8 cellular contexts compared by ENCODE assay signal in the genomic region with DNA sequence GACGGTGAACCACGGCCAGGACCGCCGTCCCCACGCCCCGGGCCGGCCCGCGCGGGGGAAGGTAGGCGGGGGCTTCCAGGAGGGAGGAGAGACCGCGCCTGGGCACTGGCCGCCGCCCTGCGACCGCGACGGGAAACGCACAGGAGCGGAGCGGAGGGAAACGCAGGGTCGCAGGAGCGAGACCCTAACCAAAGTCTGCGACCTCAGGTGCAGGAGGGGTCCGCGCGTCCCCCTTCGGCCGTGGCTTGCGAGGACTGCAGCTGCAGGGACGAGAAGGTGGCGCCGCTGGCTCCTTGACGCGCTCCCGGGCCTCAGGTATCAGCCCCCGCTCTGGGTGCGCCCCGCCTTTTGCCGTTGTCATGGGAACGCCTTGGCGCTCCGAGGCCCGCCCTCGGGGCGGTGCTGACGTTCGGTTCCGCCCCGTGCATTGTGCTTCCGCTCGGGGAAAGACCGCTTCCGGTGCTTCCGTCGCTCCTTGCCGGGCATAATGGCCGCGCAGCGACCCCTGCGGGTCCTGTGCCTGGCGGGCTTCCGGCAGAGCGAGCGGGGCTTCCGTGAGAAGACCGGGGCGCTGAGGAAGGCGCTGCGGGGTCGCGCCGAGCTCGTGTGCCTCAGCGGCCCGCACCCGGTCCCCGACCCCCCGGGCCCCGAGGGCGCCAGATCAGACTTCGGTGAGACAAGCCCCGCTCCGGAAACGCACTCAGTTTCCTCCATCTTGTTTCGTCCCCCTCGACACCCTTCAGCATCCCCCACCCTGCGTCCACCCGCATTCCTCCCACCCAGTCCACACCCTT. TPM values are rescaled to one million over a fixed set of nuclear protein-coding genes. Genes with fewer than 3 reads are reported as not detected.
DNase-seq lines count a peak whose midpoint lies in the region; ATAC-seq and TF ChIP-seq lines count a peak whose summit lies in the region.

Gene OVCA2, plus strand, starts transcription at position 462 of the 794 bp plus-strand sequence. Its CDS starts 26 bp downstream, at position 488.

- peaks cover 11% of the 10 kb centered on the region for H3K4me1 ChIP-seq in RWPE2 (ENCODE audit: insufficient read depth, poor library complexity, severe bottlenecking)

- TF ChIP-seq CTCF in RWPE2 (IDR thresholded peaks at IDR 0.05; ENCODE audit: poor library complexity, severe bottlenecking), result peak; percentile 44
- TF ChIP-seq CTCF in nephron (IDR thresholded peaks at IDR 0.05; ENCODE audit: unreplicated experiment in 3 of 3), result peak; percentile 43 to 65 (median 45)

- H3K4me1 Mint-ChIP-seq in activated T-helper 2 cell treated with anti-CD3 and anti-CD28 coated beads, Interferon-gamma antibody, Interleukin-2, Interleukin-4, amounts not matched to agents 10 μg/mL and 5 μg/mL and 100 μg/mL, durations not matched to agents 14 hours and 24 hours and 36 hours (ENCODE audit: low read depth), result peaks cover 21% of the 10 kb centered on the region
- H3K4me1 Mint-ChIP-seq in nephron, result peaks cover 9% of the 10 kb centered on the region
- peaks cover 40% of the 10 kb centered on the region for H3K4me1 Mint-ChIP-seq in stimulated activated naive CD8-positive, alpha-beta T cell treated with anti-CD3 and anti-CD28 coated beads, Interleukin-15, amount 100 ng/mL, for 72 hours

- H3K36me3 ChIP-seq in RWPE2 (ENCODE audit: low read depth), result peaks cover 12% of the 10 kb centered on the region

- peak within 1 kb of the TSS; percentile 89 for H3K4me3 Mint-ChIP-seq in activated T-helper 2 cell treated with anti-CD3 and anti-CD28 coated beads, Interferon-gamma antibody, Interleukin-2, Interleukin-4, amounts not matched to agents 10 μg/mL and 5 μg/mL and 100 μg/mL, durations not matched to agents 14 hours and 24 hours and 36 hours (ENCODE audit: low read depth)
- peak within 1 kb of the TSS; percentile 91 to 100 (median 92) for H3K4me3 Mint-ChIP-seq in nephron
- peak within 1 kb of the TSS; percentile 88 to 97 for H3K4me3 Mint-ChIP-seq in stimulated activated naive CD8-positive, alpha-beta T cell treated with anti-CD3 and anti-CD28 coated beads, Interleukin-15, amount 100 ng/mL, for 72 hours

- peaks cover 56% of the 10 kb centered on the region for H3K36me3 Mint-ChIP-seq in activated T-helper 2 cell treated with anti-CD3 and anti-CD28 coated beads, Interferon-gamma antibody, Interleukin-2, Interleukin-4, amounts not matched to agents 10 μg/mL and 5 μg/mL and 100 μg/mL, durations not matched to agents 14 hours and 24 hours and 36 hours (ENCODE audit: low read depth)
- H3K36me3 Mint-ChIP-seq in nephron (ENCODE audit: low read depth), result peaks cover 29% of the 10 kb centered on the region

- H3K4me3 ChIP-seq in RWPE2 (ENCODE audit: severe bottlenecking), result peak within 1 kb of the TSS; percentile 55

- no peaks in the 10 kb centered on the region for H3K27me3 Mint-ChIP-seq in activated T-helper 2 cell treated with anti-CD3 and anti-CD28 coated beads, Interferon-gamma antibody, Interleukin-2, Interleukin-4, amounts not matched to agents 10 μg/mL and 5 μg/mL and 100 μg/mL, durations not matched to agents 14 hours and 24 hours and 36 hours (ENCODE audit: low read depth)
- H3K27me3 Mint-ChIP-seq in nephron (ENCODE audit: low read depth), result peaks cover 4% of the 10 kb centered on the region
- H3K27me3 Mint-ChIP-seq in stimulated activated naive CD8-positive, alpha-beta T cell treated with anti-CD3 and anti-CD28 coated beads, Interleukin-15, amount 100 ng/mL, for 72 hours, result no peaks in the 10 kb centered on the region

- H3K27me3 ChIP-seq in RWPE2 (ENCODE audit: insufficient read depth, poor library complexity, severe bottlenecking), result no peaks in the 10 kb centered on the region

- no peaks in the 10 kb centered on the region for H3K9me3 ChIP-seq in RWPE2 (ENCODE audit: severe bottlenecking)

- peak within 1 kb of the TSS; percentile 68 for H3K27ac ChIP-seq in RWPE2 (ENCODE audit: poor library complexity, severe bottlenecking)

- H3K27ac Mint-ChIP-seq in activated T-helper 2 cell treated with anti-CD3 and anti-CD28 coated beads, Interferon-gamma antibody, Interleukin-2, Interleukin-4, amounts not matched to agents 10 μg/mL and 5 μg/mL and 100 μg/mL, durations not matched to agents 14 hours and 24 hours and 36 hours, result peak within 1 kb of the TSS; percentile 91
- peak within 1 kb of the TSS; percentile 73 to 94 (median 93) for H3K27ac Mint-ChIP-seq in nephron
- H3K27ac Mint-ChIP-seq in stimulated activated naive CD8-positive, alpha-beta T cell treated with anti-CD3 and anti-CD28 coated beads, Interleukin-15, amount 100 ng/mL, for 72 hours, result peak within 1 kb of the TSS; percentile 94 to 97

- DNase-seq in EH (ENCODE audit: low read depth), result peak; percentile 94
- DNase-seq in LHCN-M2 (ENCODE audit: low read depth), result peak; percentile 89
- DNase-seq in RWPE2 (ENCODE audit: low spot score), result peak; percentile 93
- peak; percentile 96 for DNase-seq in activated T-helper 2 cell treated with anti-CD3 and anti-CD28 coated beads, Interferon-gamma antibody, Interleukin-2, Interleukin-4, amounts not matched to agents 10 μg/mL and 5 μg/mL and 100 μg/mL, durations not matched to agents 14 hours and 24 hours and 36 hours (ENCODE audit: low spot score)
- DNase-seq in fibroblast of peridontal ligament (ENCODE audit: extremely low read depth), result peak; percentile 89
- DNase-seq in stimulated activated naive CD8-positive, alpha-beta T cell treated with anti-CD3 and anti-CD28 coated beads, Interleukin-15, amount 100 ng/mL, for 72 hours, result peak; percentile 96 to 97

- H3K9me3 Mint-ChIP-seq in activated T-helper 2 cell treated with anti-CD3 and anti-CD28 coated beads, Interferon-gamma antibody, Interleukin-2, Interleukin-4, amounts not matched to agents 10 μg/mL and 5 μg/mL and 100 μg/mL, durations not matched to agents 14 hours and 24 hours and 36 hours, result no peaks in the 10 kb centered on the region
- no peaks in the 10 kb centered on the region for H3K9me3 Mint-ChIP-seq in nephron
- H3K9me3 Mint-ChIP-seq in stimulated activated naive CD8-positive, alpha-beta T cell treated with anti-CD3 and anti-CD28 coated beads, Interleukin-15, amount 100 ng/mL, for 72 hours, result no peaks in the 10 kb centered on the region

- ATAC-seq in GM21825 (IDR thresholded peaks at IDR 0.05; ENCODE audit: unreplicated experiment) (peak; percentile 79), RWPE2 (ENCODE audit: low read depth) (peak; percentile 84)
- peak; percentile 96 for ATAC-seq in stimulated activated naive CD8-positive, alpha-beta T cell treated with anti-CD3 and anti-CD28 coated beads, Interleukin-15, amount 100 ng/mL, for 72 hours

- intact Hi-C loops in activated T-helper 2 cell treated with anti-CD3 and anti-CD28 coated beads, Interferon-gamma antibody, Interleukin-2, Interleukin-4, amounts not matched to agents 10 μg/mL and 5 μg/mL and 100 μg/mL, durations not matched to agents 14 hours and 24 hours and 36 hours (cut with micrococcal nuclease), result loop anchor here (1.0 to 10.0 kb wide), 3 partner anchors 11 to 397 kb away; partner anchors contain the start of genes DPH1, RILP and SCARF1

RNA-seq across cellular contexts. Expression of gene OVCA2, which starts in this region (rescaled TPM):
- 77.3 and 85.7 TPM in 2 replicates for total RNA-seq in LHCN-M2 (2014; rRNA removed)
- polyA plus RNA-seq in LHCN-M2 (2012), result 60.6 TPM
- 29.9 and 35.8 TPM in 2 replicates for total RNA-seq in activated T-helper 2 cell treated with anti-CD3 and anti-CD28 coated beads, Interferon-gamma antibody, Interleukin-2, Interleukin-4, amounts not matched to agents 10 μg/mL and 5 μg/mL and 100 μg/mL, durations not matched to agents 14 hours and 24 hours and 36 hours

Comparison
In these comparisons a context has a peak if more than half of its experiments do, and no peak if none do; other contexts are left out.
1. Peak in every context shown above with its lines: DNase-seq, ATAC-seq, H3K4me3 ChIP-seq and H3K27ac ChIP-seq.